ENCODE assay signal across 18 cellular contexts in the genomic region with DNA sequence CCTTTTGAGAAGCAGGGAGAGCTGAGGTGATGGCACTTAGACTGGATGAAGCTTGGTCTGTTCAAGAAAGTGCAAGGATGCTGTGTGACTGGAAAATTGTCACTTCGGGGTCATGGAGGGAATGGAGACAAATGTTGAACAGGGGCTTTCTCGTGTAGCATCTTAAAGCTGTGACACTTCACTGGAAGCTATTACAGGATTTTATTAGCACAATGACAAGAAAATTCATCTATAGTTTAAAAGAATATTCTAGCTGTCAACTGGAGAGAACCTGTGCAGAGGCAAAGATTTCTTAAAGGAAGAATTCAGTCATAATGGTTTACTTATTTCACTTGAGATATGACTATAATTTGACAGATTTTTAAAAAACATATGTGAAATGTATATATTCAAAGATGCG.
DNase-seq lines count a peak whose midpoint lies in the region; ATAC-seq, FAIRE-seq and TF ChIP-seq lines count a peak whose summit lies in the region.
"Had no signal": no experiment of that assay in that cellular context is flagged by ENCODE, and none has a peak within 500 bp of the region (broad histone marks: within the 10 kb centered on the region; RNA-seq: fewer than 3 reads in every experiment).

No MANE protein-coding gene starts in this region.

- no peaks in the 10 kb centered on the region for H4K20me1 ChIP-seq in BLaER1
- H4K20me1 ChIP-seq in PC-3 (ENCODE audit: low read length), result no peaks in the 10 kb centered on the region
- no peaks in the 10 kb centered on the region for H4K20me1 ChIP-seq in neural cell (ENCODE audit: insufficient read depth)

- no peak for TF ChIP-seq CTCF in PC-3 (conservative IDR thresholded peaks at IDR 0.05; ENCODE audit: low read depth, low read length)
- TF ChIP-seq CTCF in neural cell (IDR thresholded peaks at IDR 0.05; ENCODE audit: poor library complexity, severe bottlenecking), result no peak

- H3K9me3 ChIP-seq in BLaER1, result no peaks in the 10 kb centered on the region
- H3K9me3 ChIP-seq in PC-3 (ENCODE audit: low read length), result no peaks in the 10 kb centered on the region
- H3K9me3 ChIP-seq in neural cell (ENCODE audit: low read length), result no peaks in the 10 kb centered on the region
- H3K9me3 ChIP-seq: Caco-2 had no signal

- BruUV-seq in PC-3 (replicated peaks; lab: Mats Ljungman, UMichigan), result no TSS peak

- H3K79me2 ChIP-seq in PC-3 (ENCODE audit: low read length) (no peaks in the 10 kb centered on the region), neural cell (replicated peaks; ENCODE audit: insufficient read depth, low read length) (no peaks in the 10 kb centered on the region)

- no peaks in the 10 kb centered on the region for H3K27me3 ChIP-seq in BLaER1
- H3K27me3 ChIP-seq in PC-3 (ENCODE audit: low read length), result no peaks in the 10 kb centered on the region
- no peaks in the 10 kb centered on the region for H3K27me3 ChIP-seq in neural cell (ENCODE audit: insufficient read depth, low read depth, low read length)

- no peaks in the 10 kb centered on the region for H3K4me1 ChIP-seq in BLaER1
- peaks cover 16% of the 10 kb centered on the region for H3K4me1 ChIP-seq in PC-3 (ENCODE audit: insufficient read depth, low read length)
- H3K4me1 ChIP-seq: Caco-2 had no signal

- H3K4me2 ChIP-seq in BLaER1 (no peak overlapping the region), PC-3 (ENCODE audit: low read length) (no peak overlapping the region), neural cell (ENCODE audit: low read length) (no peak overlapping the region)
- H3K4me2 ChIP-seq: GM23338 had no signal

- CTCF ChIA-PET in PC-3 (lab: Charles Lee), result interaction anchor here (0.6 to 1.2 kb wide), 2 partner anchors 41 to 269 kb away, joined by 3 to 5 read pairs; no protein-coding TSS in a partner anchor

- TF ChIP-seq EP300 in neural cell (conservative IDR thresholded peaks at IDR 0.05; ENCODE audit: poor library complexity, severe bottlenecking), result peak; percentile 91

- H2AFZ ChIP-seq in PC-3 (ENCODE audit: low read length) (no peak overlapping the region), neural cell (ENCODE audit: low read depth, low read length) (no peak overlapping the region)
- H2AFZ ChIP-seq: GM23338 had no signal

- H3K9ac ChIP-seq in BLaER1 (no peak overlapping the region), PC-3 (ENCODE audit: low read length) (no peak overlapping the region; the same call in 1 of the 2 replicates), neural cell (ENCODE audit: low read length) (no peak overlapping the region)

- no peak for TF ChIP-seq POLR2A in H54 (IDR thresholded peaks at IDR 0.05; ENCODE audit: low read depth, low read length)

- H3K9me2 ChIP-seq in PC-3 (replicated peaks; ENCODE audit: low read length) (no peaks in the 10 kb centered on the region), neural cell (ENCODE audit: insufficient read depth, low read length) (no peaks in the 10 kb centered on the region)

- FAIRE-seq in H54 (lab: Jason Lieb, UNC), result peak; percentile 6
- FAIRE-seq: A204.1, G401.6, GM12878, GM19239 had no signal

- H3K4me3 ChIP-seq in BLaER1 (no peak overlapping the region), PC-3 (ENCODE audit: low read length) (no peak overlapping the region), neural cell (ENCODE audit: low read length) (no peak overlapping the region)
- H3K4me3 ChIP-seq: GM12878, GM23338 had no signal

- intact Hi-C loops in PC-3 (cut with micrococcal nuclease), result loop anchor here (1.0 to 10.0 kb wide), 4 partner anchors 109 to 539 kb away; no protein-coding TSS in a partner anchor

- no peak for DNase-seq in H54 (ENCODE audit: insufficient read length, low spot score)
- DNase-seq in PC-3, result no peak
- DNase-seq in SKM-1 (lab: John Stamatoyannopoulos, UW; ENCODE audit: unreplicated experiment), result no peak
- no peak for DNase-seq in NCI-H2227 (lab: John Stamatoyannopoulos, UW; ENCODE audit: unreplicated experiment)
- no peak for DNase-seq in globus pallidus (ENCODE audit: low spot score)
- DNase-seq: Caco-2; CD4-positive, CD25-positive, alpha-beta regulatory T cell; CD8-positive, alpha-beta T cell; DMS153; DND-41 had no signal

- POLR2A ChIA-PET in PC-3 (lab: Charles Lee; ENCODE audit: unreplicated experiment), result no interaction called here

- no peaks in the 10 kb centered on the region for H3F3A ChIP-seq in PC-3 (ENCODE audit: low read length, unreplicated experiment)
- H3F3A ChIP-seq in neural cell (ENCODE audit: insufficient read depth, low read length, poor library complexity, severe bottlenecking), result no peaks in the 10 kb centered on the region

- 0 out of 2 replicates have a peak overlapping the region, but pooled peaks have one; percentile 16 for H3K27ac ChIP-seq in BLaER1
- peak overlapping the region; percentile 36 for H3K27ac ChIP-seq in PC-3 (ENCODE audit: low read length)
- peak overlapping the region; percentile 36 for H3K27ac ChIP-seq in neural cell (ENCODE audit: low read length)
- H3K27ac ChIP-seq: C4-2B had no signal

- H3K36me3 ChIP-seq in BLaER1 (no peaks in the 10 kb centered on the region), PC-3 (ENCODE audit: low read depth, low read length) (no peaks in the 10 kb centered on the region), neural cell (ENCODE audit: insufficient read depth, low read length) (no peaks in the 10 kb centered on the region)

- ATAC-seq in PC-3, result no peak
- ATAC-seq: CD8-positive, alpha-beta T cell; GM23338 had no signal

- no peak for TF ChIP-seq RAD21 in neural cell (conservative IDR thresholded peaks at IDR 0.05)

TF ChIP-seq in neural cell, 6 proteins besides CTCF, POLR2A, EP300 and RAD21:
- no peak for TF ChIP-seq SMC3 (conservative IDR thresholded peaks at IDR 0.05; ENCODE audit: poor library complexity)
- TF ChIP-seq, protein P1, sequence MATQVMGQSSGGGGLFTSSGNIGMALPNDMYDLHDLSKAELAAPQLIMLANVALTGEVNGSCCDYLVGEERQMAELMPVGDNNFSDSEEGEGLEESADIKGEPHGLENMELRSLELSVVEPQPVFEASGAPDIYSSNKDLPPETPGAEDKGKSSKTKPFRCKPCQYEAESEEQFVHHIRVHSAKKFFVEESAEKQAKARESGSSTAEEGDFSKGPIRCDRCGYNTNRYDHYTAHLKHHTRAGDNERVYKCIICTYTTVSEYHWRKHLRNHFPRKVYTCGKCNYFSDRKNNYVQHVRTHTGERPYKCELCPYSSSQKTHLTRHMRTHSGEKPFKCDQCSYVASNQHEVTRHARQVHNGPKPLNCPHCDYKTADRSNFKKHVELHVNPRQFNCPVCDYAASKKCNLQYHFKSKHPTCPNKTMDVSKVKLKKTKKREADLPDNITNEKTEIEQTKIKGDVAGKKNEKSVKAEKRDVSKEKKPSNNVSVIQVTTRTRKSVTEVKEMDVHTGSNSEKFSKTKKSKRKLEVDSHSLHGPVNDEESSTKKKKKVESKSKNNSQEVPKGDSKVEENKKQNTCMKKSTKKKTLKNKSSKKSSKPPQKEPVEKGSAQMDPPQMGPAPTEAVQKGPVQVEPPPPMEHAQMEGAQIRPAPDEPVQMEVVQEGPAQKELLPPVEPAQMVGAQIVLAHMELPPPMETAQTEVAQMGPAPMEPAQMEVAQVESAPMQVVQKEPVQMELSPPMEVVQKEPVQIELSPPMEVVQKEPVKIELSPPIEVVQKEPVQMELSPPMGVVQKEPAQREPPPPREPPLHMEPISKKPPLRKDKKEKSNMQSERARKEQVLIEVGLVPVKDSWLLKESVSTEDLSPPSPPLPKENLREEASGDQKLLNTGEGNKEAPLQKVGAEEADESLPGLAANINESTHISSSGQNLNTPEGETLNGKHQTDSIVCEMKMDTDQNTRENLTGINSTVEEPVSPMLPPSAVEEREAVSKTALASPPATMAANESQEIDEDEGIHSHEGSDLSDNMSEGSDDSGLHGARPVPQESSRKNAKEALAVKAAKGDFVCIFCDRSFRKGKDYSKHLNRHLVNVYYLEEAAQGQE (IDR thresholded peaks at IDR 0.05; ENCODE audit: borderline replicate concordance), result no peak
- no peak for TF ChIP-seq EZH2 (IDR thresholded peaks at IDR 0.05; ENCODE audit: borderline replicate concordance, insufficient read depth, low read length, poor library complexity, severe bottlenecking)
- TF ChIP-seq TAF1 (IDR thresholded peaks at IDR 0.05; ENCODE audit: low read depth), result no peak
- no peak for TF ChIP-seq MXI1 (conservative IDR thresholded peaks at IDR 0.05; ENCODE audit: poor library complexity, severe bottlenecking)
- TF ChIP-seq POLR2AphosphoS5 (IDR thresholded peaks at IDR 0.05), result peak; percentile 47
